8 cellular contexts compared by ENCODE assay signal in the genomic region with DNA sequence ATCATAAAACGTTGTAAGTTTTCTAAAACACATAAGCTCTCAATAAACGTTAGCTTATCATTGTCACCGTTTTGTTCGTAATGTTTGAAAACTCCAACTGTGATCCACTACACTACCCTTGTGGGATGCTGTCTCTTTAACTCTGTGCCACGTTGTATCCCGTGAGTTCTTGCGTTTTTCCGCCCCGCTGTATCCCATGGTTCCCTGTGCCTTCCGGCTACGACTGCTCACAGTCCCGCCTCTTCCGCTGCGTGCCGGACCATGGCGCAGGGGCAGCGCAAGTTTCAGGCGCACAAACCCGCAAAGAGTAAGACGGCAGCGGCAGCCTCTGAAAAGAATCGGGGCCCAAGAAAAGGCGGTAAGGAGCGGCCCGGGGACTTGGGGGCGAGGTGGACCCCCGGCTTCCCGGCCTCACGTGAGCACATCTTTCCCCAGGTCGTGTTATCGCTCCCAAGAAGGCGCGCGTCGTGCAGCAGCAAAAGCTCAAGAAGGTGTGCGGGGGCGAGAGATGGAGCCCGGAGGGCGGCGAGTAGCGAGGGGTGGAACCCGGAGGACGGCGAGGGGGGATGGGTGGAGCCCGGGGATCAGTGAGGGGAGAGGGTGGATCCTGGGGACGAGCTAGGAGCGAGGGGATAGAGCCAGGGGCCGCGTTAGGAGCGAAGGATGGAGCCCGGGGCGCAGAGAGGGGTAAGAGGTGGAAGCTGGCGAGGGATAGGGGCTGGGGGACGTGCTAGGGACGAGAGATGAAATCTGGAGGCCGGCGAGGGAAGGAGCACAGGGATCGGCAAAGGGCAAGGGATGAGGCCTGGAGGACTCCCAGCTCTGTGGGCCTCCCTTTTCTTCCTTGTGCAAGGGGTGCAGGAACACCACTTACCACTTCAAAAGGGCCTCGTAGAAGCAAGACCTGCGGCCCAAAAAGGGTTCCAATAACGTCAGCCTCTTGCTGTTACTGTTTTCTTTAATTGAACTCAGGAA. TPM values are rescaled to one million over a fixed set of nuclear protein-coding genes. Genes with fewer than 3 reads are reported as not detected.
DNase-seq lines count a peak whose midpoint lies in the region; ATAC-seq, FAIRE-seq and TF ChIP-seq lines count a peak whose summit lies in the region.

A gene (plus strand): TSS at position 240 of the 975 bp plus-strand sequence. CDS start 22 bp downstream, at position 262.

- H3K4me1 ChIP-seq in pancreas (peaks cover 0 to 12% (median 4%) of the 10 kb centered on the region in 3 donors), tibial artery (peaks cover 0 to 31% (median 28%) of the 10 kb centered on the region in 4 donors)

- DNase-seq in GM12865 (ENCODE audit: low read depth) (peak; percentile 94), NCI-H1417 treated with DMSO at 0.1 percent for 48 hours (lab: John Stamatoyannopoulos, UW) (peak; percentile 71), SW480 (ENCODE audit: low spot score) (peak; percentile 93), Right ventricle myocardium superior (peak; percentile 93), pancreas (peak; percentile 80 to 92 (median 87)), tibial artery (peak; percentile 90 to 93)
- DNase-seq in activated naive CD8-positive, alpha-beta T cell treated with anti-CD3 and anti-CD28 coated beads, Interleukin-2, amount 50 U/mL, for 24 hours, result peak; percentile 92

- H3K9me3 ChIP-seq in pancreas (no peaks in the 10 kb centered on the region), tibial artery (no peaks in the 10 kb centered on the region)

- H3K27ac Mint-ChIP-seq in activated naive CD8-positive, alpha-beta T cell treated with anti-CD3 and anti-CD28 coated beads, Interleukin-2, amount 50 U/mL, for 24 hours, result peak within 1 kb of the TSS; percentile 96

- peak within 1 kb of the TSS; percentile 87 for H3K4me3 ChIP-seq in GM12865 (ENCODE audit: low read depth, low read length)
- peak within 1 kb of the TSS; percentile 68 to 88 (median 78) for H3K4me3 ChIP-seq in pancreas
- peak within 1 kb of the TSS; percentile 91 to 99 for H3K4me3 ChIP-seq in tibial artery

- H3K4me3 Mint-ChIP-seq in activated naive CD8-positive, alpha-beta T cell treated with anti-CD3 and anti-CD28 coated beads, Interleukin-2, amount 50 U/mL, for 24 hours, result peak within 1 kb of the TSS; percentile 99

- intact Hi-C loops in Right ventricle myocardium superior (cut with DNase I), result no loop called here
- intact Hi-C loops in pancreas (cut with DNase I), result no loop called here
- intact Hi-C loops in tibial artery (cut with DNase I; ENCODE audit: low total_unique reads), result no loop called here

- ATAC-seq in HG02763 (IDR thresholded peaks at IDR 0.05; ENCODE audit: unreplicated experiment) (peak; percentile 87), Right ventricle myocardium superior (ENCODE audit: poor library complexity) (peak; percentile 98), pancreas (peak; percentile 96 to 99 (median 99))
- peak; percentile 99 for ATAC-seq in activated naive CD8-positive, alpha-beta T cell treated with anti-CD3 and anti-CD28 coated beads, Interleukin-2, amount 50 U/mL, for 24 hours

- no peaks in the 10 kb centered on the region for H3K27me3 Mint-ChIP-seq in activated naive CD8-positive, alpha-beta T cell treated with anti-CD3 and anti-CD28 coated beads, Interleukin-2, amount 50 U/mL, for 24 hours

- H3K27ac ChIP-seq in pancreas (peak within 1 kb of the TSS; percentile 48 to 67 (median 61)), tibial artery (peak within 1 kb of the TSS; percentile 91 to 96)

- 0% methylated on average over 61 of the region's 61 CpGs for WGBS in pancreas, 2 donors

- no peaks in the 10 kb centered on the region for H3K9me3 Mint-ChIP-seq in activated naive CD8-positive, alpha-beta T cell treated with anti-CD3 and anti-CD28 coated beads, Interleukin-2, amount 50 U/mL, for 24 hours

- H3K4me1 Mint-ChIP-seq in activated naive CD8-positive, alpha-beta T cell treated with anti-CD3 and anti-CD28 coated beads, Interleukin-2, amount 50 U/mL, for 24 hours, result peaks cover 22% of the 10 kb centered on the region

- H3K36me3 Mint-ChIP-seq in activated naive CD8-positive, alpha-beta T cell treated with anti-CD3 and anti-CD28 coated beads, Interleukin-2, amount 50 U/mL, for 24 hours (ENCODE audit: low read depth), result peaks cover 33% of the 10 kb centered on the region

- peak; percentile 80 for FAIRE-seq in pancreas (lab: Jason Lieb, UNC)

- H3K36me3 ChIP-seq in pancreas (peaks cover 0 to 24% (median 0%) of the 10 kb centered on the region in 3 donors), tibial artery (peaks cover 37 to 65% (median 52%) of the 10 kb centered on the region in 3 donors)

- H3K27me3 ChIP-seq in pancreas, result no peaks in the 10 kb centered on the region
- H3K27me3 ChIP-seq in tibial artery, result no peaks in the 10 kb centered on the region

- TF ChIP-seq CTCF in GM12865 (IDR thresholded peaks at IDR 0.05; ENCODE audit: insufficient read depth, low read depth, low read length, missing control alignments) (no peak), pancreas (IDR thresholded peaks at IDR 0.05) (no peak), tibial artery (IDR thresholded peaks at IDR 0.05) (peak in 1 of 2 experiments; percentile 8)

RNA-seq across cellular contexts. Expression of the gene that starts here (rescaled TPM):
- total RNA-seq in Right ventricle myocardium superior, result 88.1 TPM
- total RNA-seq in pancreas, result 10 to 100 TPM; 18.9 to 37.8 (median 29.0) TPM
- 10 to 100 TPM; 91.2 to 99.0 TPM for polyA plus RNA-seq in pancreas

Comparison
In these comparisons a context has a peak if more than half of its experiments do, and no peak if none do; other contexts are left out.
1. Peak in every context shown above with its lines: DNase-seq, ATAC-seq, H3K4me3 ChIP-seq and H3K27ac ChIP-seq.